8 cellular contexts compared by ENCODE assay signal in genomic region chr9:37800631-37801286, GRCh38. TPM values are rescaled to one million over a fixed set of nuclear protein-coding genes. Genes with fewer than 3 reads are reported as not detected.
A peak's percentile ranks its signal among the peaks of the same experiment; 100 is the strongest.
DNase-seq lines count a peak whose midpoint lies in the region; ATAC-seq, FAIRE-seq and TF ChIP-seq lines count a peak whose summit lies in the region.

A gene with protein sequence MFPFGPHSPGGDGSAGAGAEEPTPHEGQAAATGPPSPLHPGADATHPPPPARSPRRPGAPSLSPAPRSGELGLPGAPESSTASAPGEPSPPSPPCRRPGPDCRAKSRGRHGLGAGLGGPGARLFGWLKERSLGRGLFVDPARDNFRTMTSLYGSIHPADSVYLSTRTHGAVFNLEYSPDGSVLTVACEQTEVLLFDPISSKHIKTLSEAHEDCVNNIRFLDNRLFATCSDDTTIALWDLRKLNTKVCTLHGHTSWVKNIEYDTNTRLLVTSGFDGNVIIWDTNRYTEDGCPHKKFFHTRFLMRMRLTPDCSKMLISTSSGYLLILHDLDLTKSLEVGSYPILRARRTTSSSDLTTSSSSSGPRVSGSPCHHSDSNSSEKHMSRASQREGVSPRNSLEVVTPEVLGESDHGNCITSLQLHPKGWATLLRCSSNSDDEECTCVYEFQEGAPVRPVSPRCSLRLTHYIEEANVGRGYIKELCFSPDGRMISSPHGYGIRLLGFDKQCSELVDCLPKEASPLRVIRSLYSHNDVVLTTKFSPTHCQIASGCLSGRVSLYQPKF (plus strand): TSS chr9:37800797. CDS start chr9:37800867, 70 bp downstream.

- FAIRE-seq in keratinocyte (lab: Jason Lieb, UNC): no peak

- H3K36me3 ChIP-seq in A673 (ENCODE audit: insufficient read depth, low read length, poor library complexity, severe bottlenecking) (no peaks in the 10 kb centered on the region), keratinocyte (ENCODE audit: control insufficient read depth in 2 of 2, extremely low read depth in 1 of 2, insufficient read depth in 2 of 2, low read length in 2 of 2) (peaks cover 0 to 1% of the 10 kb centered on the region in 2 experiments)

- TF ChIP-seq CTCF in A673 (conservative IDR thresholded peaks at IDR 0.05; ENCODE audit: low read depth, low read length): no peak
- peak in 2 of 3 experiments; percentile 9 to 15 for TF ChIP-seq CTCF in keratinocyte (optimal IDR thresholded peaks at IDR 0.05 in 1 of 3, IDR thresholded peaks at IDR 0.05 in 1 of 3, conservative IDR thresholded peaks at IDR 0.05 in 1 of 3; ENCODE audit: extremely low read depth in 1 of 3, insufficient read depth in 2 of 3, low read length in 3 of 3)

- peak within 1 kb of the TSS; percentile 69 for H3K27ac Mint-ChIP-seq in central memory CD8-positive, alpha-beta T cell (ENCODE audit: low read depth)

- H3K4me3 Mint-ChIP-seq in central memory CD8-positive, alpha-beta T cell: peak within 1 kb of the TSS; percentile 86

- BruUV-seq in A673 (replicated peaks; lab: Mats Ljungman, UMichigan): no TSS peak

- H4K20me1 ChIP-seq in keratinocyte (ENCODE audit: control insufficient read depth, extremely low read depth, insufficient read depth, low read length): peaks cover 4% of the 10 kb centered on the region

- H3K4me1 Mint-ChIP-seq in central memory CD8-positive, alpha-beta T cell: peaks cover 19% of the 10 kb centered on the region

- H3K79me2 ChIP-seq in keratinocyte (ENCODE audit: control insufficient read depth, insufficient read depth, low read length): peaks cover 48% of the 10 kb centered on the region

- no peaks in the 10 kb centered on the region for H3K9me1 ChIP-seq in keratinocyte (ENCODE audit: control insufficient read depth, extremely low read depth, insufficient read depth, low read length)

- peak within 1 kb of the TSS; percentile 90 for H3K9ac ChIP-seq in keratinocyte (ENCODE audit: control insufficient read depth, extremely low read depth, insufficient read depth, low read length)

- H3K4me3 ChIP-seq in A673 (ENCODE audit: low read depth, low read length, poor library complexity, severe bottlenecking): peak within 1 kb of the TSS; percentile 92
- peak within 1 kb of the TSS; percentile 93 to 95 (median 95) for H3K4me3 ChIP-seq in keratinocyte (ENCODE audit: control insufficient read depth in 2 of 3, extremely low read depth in 1 of 3, insufficient read depth in 2 of 3, low read depth in 1 of 3, low read length in 3 of 3)

- peak within 1 kb of the TSS; percentile 66 for H3K27ac ChIP-seq in A673 (ENCODE audit: low read depth, low read length, poor library complexity, severe bottlenecking)
- peak within 1 kb of the TSS; percentile 79 for H3K27ac ChIP-seq in keratinocyte (ENCODE audit: control insufficient read depth, insufficient read depth, low read length)

- H3K4me2 ChIP-seq in keratinocyte (ENCODE audit: control insufficient read depth, extremely low read depth, insufficient read depth, low read depth, low read length): peak within 1 kb of the TSS; percentile 94

- intact Hi-C loops in A673 (cut with micrococcal nuclease; ENCODE audit: unreplicated experiment): no loop called here

- H2AFZ ChIP-seq in keratinocyte (ENCODE audit: control insufficient read depth, low read length): peak within 1 kb of the TSS; percentile 100

- DNase-seq in A673 (ENCODE audit: low spot score) (peak; percentile 88), NCI-H2171 (lab: John Stamatoyannopoulos, UW) (peak; percentile 76), keratinocyte (ENCODE audit: low read depth, low spot score) (no peak)
- peak; percentile 73 for DNase-seq in activated CD4-positive, CD25-positive, alpha-beta regulatory T cell treated with anti-CD3 and anti-CD28 coated beads, Interleukin-2, amount 50 U/mL, for 16 hours (ENCODE audit: low read depth, low spot score)
- peak; percentile 83 to 91 for DNase-seq in central memory CD8-positive, alpha-beta T cell (ENCODE audit: low spot score in 2 of 2)
- peak; percentile 81 to 91 for DNase-seq in stimulated activated CD4-positive, alpha-beta T cell treated with anti-CD3 and anti-CD28 coated beads, Interleukin-15, amount 100 ng/mL, for 1 hour (ENCODE audit: low read depth in 1 of 2, low spot score in 1 of 2)

- H3K9me3 Mint-ChIP-seq in central memory CD8-positive, alpha-beta T cell: no peaks in the 10 kb centered on the region

- POLR2A ChIA-PET in A673 (lab: Charles Lee; ENCODE audit: low non-redundant PET): interaction anchor here (0.6 to 0.8 kb wide), 3 partner anchors 22 to 316 kb away, joined by 3 to 9 read pairs (median 4); no protein-coding TSS in a partner anchor

- H3K4me1 ChIP-seq in A673 (ENCODE audit: insufficient read depth, low read length, poor library complexity, severe bottlenecking) (peaks cover 12% of the 10 kb centered on the region), keratinocyte (ENCODE audit: control insufficient read depth, extremely low read depth, insufficient read depth, low read length) (peaks cover 14% of the 10 kb centered on the region)

- peaks cover 13% of the 10 kb centered on the region for H3K36me3 Mint-ChIP-seq in central memory CD8-positive, alpha-beta T cell (ENCODE audit: insufficient read depth)

- no peaks in the 10 kb centered on the region for H3K27me3 Mint-ChIP-seq in central memory CD8-positive, alpha-beta T cell

- peak; percentile 69 for ATAC-seq in GM18517 (IDR thresholded peaks at IDR 0.05; ENCODE audit: unreplicated experiment)
- ATAC-seq in HG03039 (IDR thresholded peaks at IDR 0.05; ENCODE audit: unreplicated experiment): peak; percentile 60
- ATAC-seq in central memory CD8-positive, alpha-beta T cell (replicated peaks; ENCODE audit: extremely low read depth, poor library complexity, severe bottlenecking): peak; percentile 78

- no peaks in the 10 kb centered on the region for H3K27me3 ChIP-seq in A673 (replicated peaks; ENCODE audit: insufficient read depth, low read depth, low read length, poor library complexity)
- H3K27me3 ChIP-seq in keratinocyte (ENCODE audit: control insufficient read depth, extremely low read depth, insufficient read depth, low read length): no peaks in the 10 kb centered on the region

- CTCF ChIA-PET in A673 (lab: Charles Lee): no interaction called here

- no peaks in the 10 kb centered on the region for H3K9me3 ChIP-seq in A673 (ENCODE audit: low read depth, low read length, poor library complexity, severe bottlenecking)
- no peaks in the 10 kb centered on the region for H3K9me3 ChIP-seq in keratinocyte (ENCODE audit: control insufficient read depth, low read depth, low read length)

- dilution Hi-C loops in keratinocyte (cut with MboI; ENCODE audit: extremely low pct_ligation_motif_present, low sequenced_read_pairs): no loop called here

RNA-seq across cellular contexts. Expression of the gene that starts here (rescaled TPM):
- 24.0 and 29.9 TPM in 2 replicates for total RNA-seq in A673 (2021)
- polyA plus RNA-seq in keratinocyte: 27.6 to 29.7 TPM (median 29.2 TPM) in 3 replicates
- 8.0 TPM for polyA plus RNA-seq in keratinocyte (2011; ENCODE audit: low read depth)
- 20.4 and 36.6 TPM in 2 replicates for polyA plus RNA-seq in keratinocyte (2011; cell fraction: cytosol; rRNA removed)
- 23.5 and 27.9 TPM in 2 replicates for polyA plus RNA-seq in keratinocyte (2011; cell fraction: nucleus; rRNA removed)
- 13.8 and 26.3 TPM in 2 replicates for polyA plus RNA-seq in keratinocyte (2012; ENCODE audit: low replicate concordance)
- polyA minus RNA-seq in keratinocyte: 18.6 to 67.6 TPM (median 66.0 TPM) in 3 replicates
- polyA minus RNA-seq in keratinocyte (2011; cell fraction: cytosol; rRNA and poly(A)+ RNA removed): 20.0 TPM
- polyA minus RNA-seq in keratinocyte (2011; cell fraction: nucleus; rRNA and poly(A)+ RNA removed): 18.4 and 33.0 TPM in 2 replicates
